ENCODE assay signal across 1 cellular context in the genomic region with DNA sequence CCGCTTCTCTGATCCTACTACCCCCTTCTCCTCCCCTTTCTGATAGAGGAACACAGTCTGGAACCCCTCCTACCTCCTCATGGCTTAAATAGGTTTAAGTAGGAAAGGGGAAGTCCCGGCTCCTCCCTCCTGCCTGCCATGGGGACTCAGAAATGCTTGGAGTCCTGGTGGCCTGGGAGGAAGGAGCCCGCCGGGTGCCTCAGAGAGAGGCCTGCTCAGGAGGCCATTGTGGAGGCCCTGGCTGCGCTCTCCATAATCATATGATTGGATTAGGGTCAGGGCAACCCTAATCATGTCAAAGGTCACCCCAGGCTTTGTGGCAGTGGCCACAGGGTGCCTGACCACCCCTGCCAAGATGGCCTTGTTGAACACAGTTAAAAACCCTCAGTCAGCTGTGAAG.
TF ChIP-seq lines count a peak whose summit lies in the region.

No MANE protein-coding gene starts in this region.

TF ChIP-seq in H1, 55 proteins besides CTCF, POLR2A, EP300 and RAD21 (continued from another document):
- TF ChIP-seq, protein P1, sequence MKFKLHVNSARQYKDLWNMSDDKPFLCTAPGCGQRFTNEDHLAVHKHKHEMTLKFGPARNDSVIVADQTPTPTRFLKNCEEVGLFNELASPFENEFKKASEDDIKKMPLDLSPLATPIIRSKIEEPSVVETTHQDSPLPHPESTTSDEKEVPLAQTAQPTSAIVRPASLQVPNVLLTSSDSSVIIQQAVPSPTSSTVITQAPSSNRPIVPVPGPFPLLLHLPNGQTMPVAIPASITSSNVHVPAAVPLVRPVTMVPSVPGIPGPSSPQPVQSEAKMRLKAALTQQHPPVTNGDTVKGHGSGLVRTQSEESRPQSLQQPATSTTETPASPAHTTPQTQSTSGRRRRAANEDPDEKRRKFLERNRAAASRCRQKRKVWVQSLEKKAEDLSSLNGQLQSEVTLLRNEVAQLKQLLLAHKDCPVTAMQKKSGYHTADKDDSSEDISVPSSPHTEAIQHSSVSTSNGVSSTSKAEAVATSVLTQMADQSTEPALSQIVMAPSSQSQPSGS (IDR thresholded peaks at IDR 0.05; ENCODE audit: low read length) = no peak
- TF ChIP-seq GTF2F1 (IDR thresholded peaks at IDR 0.05; ENCODE audit: borderline replicate concordance, low read depth, low read length) = no peak
- no peak for TF ChIP-seq TEAD4 (IDR thresholded peaks at IDR 0.05; ENCODE audit: low read depth, low read length)
- TF ChIP-seq ZNF274 (IDR thresholded peaks at IDR 0.05; ENCODE audit: borderline replicate concordance, extremely low read depth, low read length) = no peak
- no peak for TF ChIP-seq TAF7 (optimal IDR thresholded peaks at IDR 0.05; ENCODE audit: borderline replicate concordance, low read depth, low read length)
- TF ChIP-seq E2F6 (IDR thresholded peaks at IDR 0.05) = no peak
- TF ChIP-seq CEBPB (IDR thresholded peaks at IDR 0.05; ENCODE audit: low read depth, low read length) = no peak
